ENCODE assay signal across 14 cellular contexts in the genomic region with DNA sequence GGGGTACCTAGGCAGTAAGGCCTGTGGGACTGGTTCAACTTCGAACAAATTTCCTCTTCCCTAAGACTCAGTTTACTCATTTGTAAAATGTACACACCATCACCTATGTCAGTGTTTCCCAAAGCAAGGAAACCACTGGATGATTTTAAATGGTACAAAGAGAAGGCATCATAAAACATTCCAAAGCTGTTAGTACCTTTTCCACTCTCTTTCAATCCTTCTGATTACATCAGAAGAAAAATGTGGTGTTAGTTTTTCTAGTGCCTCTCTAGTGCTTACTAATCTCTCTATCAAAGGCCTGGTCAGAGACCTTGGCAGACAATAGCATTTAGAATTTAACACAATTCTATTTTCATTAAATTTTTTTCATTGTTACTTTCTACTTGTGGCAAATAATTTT. TPM values are rescaled to one million over a fixed set of nuclear protein-coding genes. Genes with fewer than 3 reads are reported as not detected.
A peak's percentile ranks its signal among the peaks of the same experiment; 100 is the strongest.
DNase-seq lines count a peak whose midpoint lies in the region; ATAC-seq and TF ChIP-seq lines count a peak whose summit lies in the region.
"Had no signal": no experiment of that assay in that cellular context is flagged by ENCODE, and none has a peak within 500 bp of the region (broad histone marks: within the 10 kb centered on the region; RNA-seq: fewer than 3 reads in every experiment).

No MANE protein-coding gene starts in this region.

- H3K79me2 ChIP-seq in mammary epithelial cell (ENCODE audit: insufficient read depth, low read length): peaks cover 2% of the 10 kb centered on the region

- BruUV-seq in mammary epithelial cell (replicated peaks; lab: Mats Ljungman, UMichigan): no TSS peak

- H3K9me3 ChIP-seq in mammary epithelial cell (replicated peaks; ENCODE audit: insufficient read depth, low read length) (no peaks in the 10 kb centered on the region), breast epithelium (no peaks in the 10 kb centered on the region), adipocyte (ENCODE audit: control insufficient read depth, low read length) (no peaks in the 10 kb centered on the region)

- H3K9ac ChIP-seq in mammary epithelial cell (ENCODE audit: insufficient read depth, low read length) (no peak overlapping the region), adipocyte (ENCODE audit: low read length) (no peak overlapping the region)

- TF ChIP-seq POLR2A in breast epithelium (IDR thresholded peaks at IDR 0.05) (no peak), erythroblast (IDR thresholded peaks at IDR 0.05; ENCODE audit: low read length) (no peak)

- DNase-seq in mammary epithelial cell (peak; percentile 65), breast epithelium (ENCODE audit: low spot score in 2 of 2) (no peak), adipocyte (ENCODE audit: low read depth) (peak; percentile 59), kidney epithelial cell (ENCODE audit: low read depth) (peak; percentile 43), NOMO-1 (lab: John Stamatoyannopoulos, UW; ENCODE audit: unreplicated experiment in 2 of 2) (no peak), erythroblast (lab: John Stamatoyannopoulos, UW) (no peak), NCI-H510A (lab: John Stamatoyannopoulos, UW) (no peak)
- DNase-seq: 8988T; effector memory CD8-positive, alpha-beta T cell; NCI-H1092 treated with DMSO at 0.1 percent for 48 hours had no signal

- H3K36me3 ChIP-seq in mammary epithelial cell (ENCODE audit: insufficient read depth, low read length): no peaks in the 10 kb centered on the region
- no peaks in the 10 kb centered on the region for H3K36me3 ChIP-seq in breast epithelium
- H3K36me3 ChIP-seq in adipocyte (ENCODE audit: control insufficient read depth, insufficient read depth, low read length, severe bottlenecking): no peaks in the 10 kb centered on the region
- H3K36me3 ChIP-seq in kidney epithelial cell (ENCODE audit: control insufficient read depth, insufficient read depth, low read length): no peaks in the 10 kb centered on the region

- dilution Hi-C loops in mammary epithelial cell (cut with HindIII; ENCODE audit: low sequenced_read_pairs): no loop called here

- peak overlapping the region; percentile 5 for H3K4me2 ChIP-seq in mammary epithelial cell (ENCODE audit: insufficient read depth, low read depth, low read length)

- no peak overlapping the region for H3K4me3 ChIP-seq in mammary epithelial cell (replicated peaks in 1 of 3; ENCODE audit: insufficient read depth in 1 of 3, low read depth in 2 of 3, low read length in 3 of 3)
- no peak overlapping the region for H3K4me3 ChIP-seq in breast epithelium
- H3K4me3 ChIP-seq in adipocyte (ENCODE audit: low read length): no peak overlapping the region
- H3K4me3 ChIP-seq in kidney epithelial cell (ENCODE audit: low read depth, low read length): no peak overlapping the region

- H3K27me3 ChIP-seq in mammary epithelial cell (ENCODE audit: insufficient read depth, low read length): no peaks in the 10 kb centered on the region
- no peaks in the 10 kb centered on the region for H3K27me3 ChIP-seq in breast epithelium
- H3K27me3 ChIP-seq in adipocyte (replicated peaks; ENCODE audit: control insufficient read depth, insufficient read depth, low read length): peaks cover 8% of the 10 kb centered on the region
- no peaks in the 10 kb centered on the region for H3K27me3 ChIP-seq in kidney epithelial cell (ENCODE audit: control insufficient read depth, insufficient read depth, low read length)

- CTCF ChIA-PET in mammary epithelial cell (lab: Charles Lee; ENCODE audit: low non-redundant PET): no interaction called here

- no peak overlapping the region for H2AFZ ChIP-seq in mammary epithelial cell (ENCODE audit: low read depth, low read length)

- 80% methylated on average over 1 of the region's 1 CpG for WGBS in mammary epithelial cell (ENCODE audit: low coverage, missing lambda C conversion rate)

- no peak for TF ChIP-seq CTCF in mammary epithelial cell (conservative IDR thresholded peaks at IDR 0.05 in 1 of 2, IDR thresholded peaks at IDR 0.05 in 1 of 2; ENCODE audit: extremely low read depth in 1 of 2, insufficient read depth in 1 of 2, low read depth in 1 of 2, low read length in 2 of 2)
- no peak for TF ChIP-seq CTCF in breast epithelium (IDR thresholded peaks at IDR 0.05)
- no peak for TF ChIP-seq CTCF in kidney epithelial cell (IDR thresholded peaks at IDR 0.05; ENCODE audit: insufficient read depth, low read length, poor library complexity, severe bottlenecking)

- in situ Hi-C loops in mammary epithelial cell (cut with MboI; ENCODE audit: low sequenced_read_pairs in 2 of 2): no loop called here

- H3K27ac ChIP-seq in mammary epithelial cell (ENCODE audit: insufficient read depth, low read depth, low read length) (no peak overlapping the region), breast epithelium (no peak overlapping the region)

- no peaks in the 10 kb centered on the region for H4K20me1 ChIP-seq in mammary epithelial cell (ENCODE audit: insufficient read depth, low read length)

- intact Hi-C loops in mammary epithelial cell (cut with micrococcal nuclease) (loop anchor here (2.0 to 10.0 kb wide), 2 partner anchors 18 to 338 kb away; a partner anchor contains a TSS), breast epithelium (cut with DNase I; ENCODE audit: low total_unique reads) (no loop called here)

- no peak for ATAC-seq in HG02884 (IDR thresholded peaks at IDR 0.05; ENCODE audit: unreplicated experiment)
- ATAC-seq: activated T-helper 17 cell treated with anti-CD3 and anti-CD28 coated beads, Interleukin-2, amount 50 U/mL, for 72 hours; effector memory CD8-positive, alpha-beta T cell; HepG2; natural killer cell treated with Interleukin-12 subunit alpha and Interleukin-12 subunit beta and Interleukin-15 and Interleukin-18, amount 100 ng/mL, for 72 hours had no signal

- H3K4me1 ChIP-seq in mammary epithelial cell (ENCODE audit: insufficient read depth, low read length) (peaks cover 2% of the 10 kb centered on the region), breast epithelium (no peaks in the 10 kb centered on the region), adipocyte (ENCODE audit: control insufficient read depth, insufficient read depth, low read length) (no peaks in the 10 kb centered on the region)

RNA-seq across cellular contexts. Expression of a gene that starts 18.1 kb away (rescaled TPM):
- 1 to 10 TPM; 3.2 to 4.8 TPM for total RNA-seq in mammary epithelial cell
- 0.76 TPM for polyA plus RNA-seq in mammary epithelial cell
- polyA minus RNA-seq in mammary epithelial cell: 1.1 TPM
- total RNA-seq in breast epithelium: 1 to 10 TPM; 1.3 to 5.3 (median 3.9) TPM
- total RNA-seq in kidney epithelial cell: 0.92 and 2.2 TPM in 2 replicates

RNA-seq across cellular contexts. Expression of a gene that starts 24.0 kb away (rescaled TPM):
- total RNA-seq in mammary epithelial cell (1 to 10 TPM; 4.2 to 6.2 TPM), breast epithelium (10 to 100 TPM; 11.4 to 25.2 (median 11.4) TPM), kidney epithelial cell (7.0 and 16.4 TPM in 2 replicates)
- polyA plus RNA-seq in mammary epithelial cell: 1.6 TPM
- 2.3 TPM for polyA minus RNA-seq in mammary epithelial cell
- total RNA-seq: activated T-helper 17 cell treated with anti-CD3 and anti-CD28 coated beads, Interleukin-2, amount 50 U/mL, for 72 hours; natural killer cell treated with Interleukin-12 subunit alpha and Interleukin-12 subunit beta and Interleukin-15 and Interleukin-18, amount 100 ng/mL, for 72 hours had no signal

Comparison
In these comparisons a context has a peak if more than half of its experiments do, and no peak if none do; other contexts are left out.
1. DNase-seq: peak in mammary epithelial cell (single experiment), adipocyte (single experiment) and kidney epithelial cell (single experiment); none in breast epithelium (0 of 2), NOMO-1 (0 of 2), erythroblast (0 of 2) and NCI-H510A (single experiment).